ENCODE assay signal across 26 cellular contexts in the genomic region with DNA sequence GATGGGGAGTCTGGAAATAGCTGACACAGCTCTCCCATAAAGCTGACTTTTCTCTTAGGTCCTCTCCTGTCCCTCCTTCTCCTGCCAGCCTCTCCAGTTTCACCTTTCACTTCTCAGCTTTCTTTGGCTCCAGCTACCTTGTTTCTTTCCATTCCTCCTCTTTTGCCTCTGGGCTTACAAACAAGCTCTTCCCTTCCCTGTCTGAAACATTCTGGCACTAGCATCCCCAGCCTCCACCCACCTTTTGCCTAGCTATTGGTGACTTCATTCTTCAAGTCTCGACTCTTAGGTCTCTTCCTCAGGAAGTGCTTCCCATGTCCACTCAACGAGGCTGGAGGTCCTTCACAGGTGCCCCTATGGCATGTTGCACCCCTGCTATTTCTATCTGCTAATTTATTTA.
"Had no signal": no experiment of that assay in that cellular context is flagged by ENCODE, and none has a peak within 500 bp of the region (broad histone marks: within the 10 kb centered on the region; RNA-seq: fewer than 3 reads in every experiment).

No MANE protein-coding gene starts in this region.

- ATAC-seq: activated CD4-positive, CD25-positive, alpha-beta regulatory T cell treated with anti-CD3 and anti-CD28 coated beads, Interleukin-2, amount 50 U/mL, for 24 hours; activated CD8-positive, alpha-beta T cell treated with anti-CD3 and anti-CD28 coated beads, Interleukin-2, amount 10 ng/mL, durations not matched to agents 7 days and 5 days had no signal

- H3K27ac Mint-ChIP-seq: activated CD8-positive, alpha-beta T cell treated with anti-CD3 and anti-CD28 coated beads, Interleukin-2, amount 10 ng/mL, durations not matched to agents 7 days and 5 days; activated naive CD8-positive, alpha-beta T cell treated with anti-CD3 and anti-CD28 coated beads for 36 hours; T-helper 2 cell treated with Interferon-gamma antibody and Interleukin-4, amounts not matched to agents 5 μg/mL and 100 μg/mL, for 36 hours had no signal

- H3K9me3 Mint-ChIP-seq: activated naive CD8-positive, alpha-beta T cell treated with anti-CD3 and anti-CD28 coated beads for 36 hours; T-helper 2 cell treated with Interferon-gamma antibody and Interleukin-4, amounts not matched to agents 5 μg/mL and 100 μg/mL, for 36 hours had no signal

- H3K4me3 ChIP-seq: adrenal gland, Peyer's patch, SJCRH30 had no signal

- H3K9ac ChIP-seq: SK-N-SH had no signal

- H3K27ac ChIP-seq: adrenal gland, Peyer's patch, RWPE1, SJCRH30 had no signal

- DNase-seq: activated CD4-positive, alpha-beta T cell treated with anti-CD3 and anti-CD28 coated beads for 48 hours; activated CD4-positive, alpha-beta T cell treated with anti-CD3 and anti-CD28 coated beads, Interleukin-2, amount 50 U/mL, for 4 hours; activated CD8-positive, alpha-beta memory T cell treated with anti-CD3 and anti-CD28 coated beads, Interleukin-2, amount 50 U/mL, for 48 hours; activated CD8-positive, alpha-beta T cell treated with anti-CD3 and anti-CD28 coated beads, Interleukin-2, amount 10 ng/mL, durations not matched to agents 7 days and 5 days; activated effector memory CD4-positive, alpha-beta T cell treated with Interleukin-2 at 50 U/mL for 16 hours; activated naive CD4-positive, alpha-beta T cell; activated naive CD8-positive, alpha-beta T cell treated with anti-CD3 and anti-CD28 coated beads for 36 hours; activated T-cell treated with anti-CD3 and anti-CD28 coated beads, Interleukin-2, amount 50 U/mL, for 1 hour; adrenal gland; anterior cingulate cortex; cerebellar nuclear complex; Kasumi-1; NCI-H1048; NCI-H146; NCI-H187 treated with DMSO at 0.1 percent for 48 hours; NCI-H2081 treated with DMSO at 0.1 percent for 48 hours; NCI-H446; NCI-H524; Peyer's patch; Right ventricle myocardium superior; SJCRH30; SK-N-SH; T-helper 1 cell had no signal

- H3K9me3 ChIP-seq: adrenal gland, Peyer's patch, SK-N-SH had no signal

- H3K36me3 ChIP-seq: adrenal gland, Peyer's patch, SJCRH30 had no signal

- H3K36me3 Mint-ChIP-seq: activated naive CD8-positive, alpha-beta T cell treated with anti-CD3 and anti-CD28 coated beads for 36 hours had no signal

- H3K4me1 ChIP-seq: adrenal gland, Peyer's patch had no signal

- H3K4me3 Mint-ChIP-seq: activated CD8-positive, alpha-beta T cell treated with anti-CD3 and anti-CD28 coated beads, Interleukin-2, amount 10 ng/mL, durations not matched to agents 7 days and 5 days; activated naive CD8-positive, alpha-beta T cell treated with anti-CD3 and anti-CD28 coated beads for 36 hours; T-helper 2 cell treated with Interferon-gamma antibody and Interleukin-4, amounts not matched to agents 5 μg/mL and 100 μg/mL, for 36 hours had no signal

- H3K27me3 ChIP-seq: adrenal gland, Peyer's patch, SJCRH30 had no signal

- H3K4me2 ChIP-seq: SK-N-SH had no signal

- H3K27me3 Mint-ChIP-seq: activated naive CD8-positive, alpha-beta T cell treated with anti-CD3 and anti-CD28 coated beads for 36 hours had no signal
